In genomic region chr1:61452354-61452990, GRCh38 we compare ENCODE assay signal across 8 cellular contexts.
DNase-seq lines count a peak whose midpoint lies in the region; ATAC-seq, FAIRE-seq and TF ChIP-seq lines count a peak whose summit lies in the region.

No MANE protein-coding gene starts in this region.

- H3K9me3 ChIP-seq in heart right ventricle: no peaks in the 10 kb centered on the region
- no peaks in the 10 kb centered on the region for H3K9me3 ChIP-seq in upper lobe of left lung

- H2BK120ac ChIP-seq in mesendoderm (ENCODE audit: low read depth, low read length): no peak overlapping the region

- H2AK5ac ChIP-seq in mesendoderm (ENCODE audit: low read length): no peak overlapping the region

- H3K36me3 ChIP-seq in heart right ventricle (peaks cover 0 to 26% (median 7%) of the 10 kb centered on the region in 9 donors), mesendoderm (ENCODE audit: control insufficient read depth, insufficient read depth, low read length) (no peaks in the 10 kb centered on the region), upper lobe of left lung (peaks cover 0 to 16% (median 3%) of the 10 kb centered on the region in 4 donors)

- H3K4me3 ChIP-seq in heart right ventricle (no peak overlapping the region), mesendoderm (ENCODE audit: low read length) (no peak overlapping the region), upper lobe of left lung (no peak overlapping the region)

- no peak overlapping the region for H4K5ac ChIP-seq in mesendoderm (ENCODE audit: low read length)

- H3K4me2 ChIP-seq in mesendoderm (ENCODE audit: low read length): no peak overlapping the region

- no peak for TF ChIP-seq EP300 in upper lobe of left lung (IDR thresholded peaks at IDR 0.05)

- intact Hi-C loops in heart right ventricle (cut with DNase I): loop anchor here (2.0 to 10.0 kb wide), 19 partner anchors 108 to 488 kb away; partner anchors contain the start of gene NFIA (in 2 of the 10)
- intact Hi-C loops in left ventricle myocardium superior (cut with micrococcal nuclease): loop anchor here (2.0 to 5.0 kb wide), 2 partner anchors 115 to 402 kb away; no protein-coding TSS in a partner anchor

- no peak overlapping the region for H3K56ac ChIP-seq in mesendoderm (ENCODE audit: low read length)

- no peak overlapping the region for H3K18ac ChIP-seq in mesendoderm (ENCODE audit: low read length)

- no peak overlapping the region for H3K4ac ChIP-seq in mesendoderm (ENCODE audit: low read depth, low read length)

- H3K79me1 ChIP-seq in mesendoderm (ENCODE audit: low read length): no peaks in the 10 kb centered on the region

- no peaks in the 10 kb centered on the region for H3K79me2 ChIP-seq in mesendoderm (ENCODE audit: control insufficient read depth, insufficient read depth, low read length)

- H3K27me3 ChIP-seq in heart right ventricle (no peaks in the 10 kb centered on the region), mesendoderm (ENCODE audit: insufficient read depth, low read length, poor library complexity) (no peaks in the 10 kb centered on the region), upper lobe of left lung (no peaks in the 10 kb centered on the region)

- peaks cover 33 to 75% (median 71%) of the 10 kb centered on the region in 9 donors for H3K4me1 ChIP-seq in heart right ventricle
- no peaks in the 10 kb centered on the region for H3K4me1 ChIP-seq in mesendoderm (ENCODE audit: control insufficient read depth, low read depth, low read length)
- peaks cover 29 to 42% (median 36%) of the 10 kb centered on the region in 4 donors for H3K4me1 ChIP-seq in upper lobe of left lung

- peak overlapping the region; percentile 62 for H2BK15ac ChIP-seq in mesendoderm (replicated peaks; ENCODE audit: low read depth)

- H4K8ac ChIP-seq in mesendoderm (ENCODE audit: low read depth, low read length): no peak overlapping the region

- no peak overlapping the region for H2BK5ac ChIP-seq in mesendoderm (ENCODE audit: low read length)

- ATAC-seq in heart right ventricle (no peak), left ventricle myocardium superior (no peak), upper lobe of left lung (ENCODE audit: low FRiP score in 2 of 2) (no peak), GM18519 (IDR thresholded peaks at IDR 0.05; ENCODE audit: low FRiP score, unreplicated experiment) (no peak)

- TF ChIP-seq POLR2A in upper lobe of left lung (IDR thresholded peaks at IDR 0.05): no peak

- DNase-seq in heart right ventricle (no peak), left ventricle myocardium superior (no peak), cerebellar cortex (ENCODE audit: low spot score) (peak; percentile 16), mesendoderm (no peak), upper lobe of left lung (no peak), GM19239 (ENCODE audit: insufficient read length, low spot score) (no peak), iPS-NIHi11 (ENCODE audit: low spot score) (no peak)

- TF ChIP-seq CTCF in heart right ventricle (IDR thresholded peaks at IDR 0.05) (no peak), upper lobe of left lung (IDR thresholded peaks at IDR 0.05) (no peak)

- no peak for FAIRE-seq in GM19239 (lab: Jason Lieb, UNC)

- no peak overlapping the region for H3K9ac ChIP-seq in mesendoderm (ENCODE audit: low read length)

- 12 to 13% methylated on average over 4 of the region's 4 CpGs for WGBS in heart right ventricle, 2 donors
- no CpG with 5 or more reads among the region's 4 CpGs for WGBS in mesendoderm (ENCODE audit: extremely low coverage, insufficient coverage, low lambda C conversion rate)
- WGBS in upper lobe of left lung, 2 donors: 14 to 15% methylated on average over 4 of the region's 4 CpGs

- H3K27ac ChIP-seq in heart right ventricle (peak overlapping the region; percentile 51 to 91 (median 83)), mesendoderm (ENCODE audit: low read depth, low read length) (no peak overlapping the region), upper lobe of left lung (peak overlapping the region in 3 of 4 donors; percentile 26 to 57 (median 46))

- no peak overlapping the region for H3K23ac ChIP-seq in mesendoderm (ENCODE audit: low read length)
